ENCODE assay signal across 13 cellular contexts in the genomic region with DNA sequence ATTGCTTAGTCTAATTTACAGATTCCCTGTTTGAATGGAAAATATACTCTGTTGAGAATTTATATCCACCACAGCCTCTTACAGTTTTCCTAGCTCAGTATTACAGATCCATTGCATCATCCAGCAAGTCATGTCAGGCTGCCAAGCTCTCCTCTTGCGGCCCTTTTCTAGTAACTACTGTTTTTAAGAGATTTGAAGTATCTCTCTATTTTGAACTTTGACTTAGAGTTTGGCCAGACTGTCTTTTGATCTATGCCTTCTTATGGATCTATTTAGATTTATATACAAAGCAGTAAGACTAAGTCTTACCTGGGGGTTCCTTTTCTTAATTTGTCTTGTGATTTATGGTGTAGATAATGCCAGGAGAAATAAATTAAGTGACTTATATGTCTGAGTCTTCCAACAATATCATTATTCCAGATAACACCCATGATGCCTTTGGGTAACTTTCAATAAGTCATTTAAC. TPM values are rescaled to one million over a fixed set of nuclear protein-coding genes. Genes with fewer than 3 reads are reported as not detected.
DNase-seq lines count a peak whose midpoint lies in the region; TF ChIP-seq lines count a peak whose summit lies in the region.
"Had no signal": no experiment of that assay in that cellular context is flagged by ENCODE, and none has a peak within 500 bp of the region (broad histone marks: within the 10 kb centered on the region; RNA-seq: fewer than 3 reads in every experiment).

No MANE protein-coding gene starts in this region.

- no peaks in the 10 kb centered on the region for H3K27me3 ChIP-seq in neural progenitor cell
- H3K27me3 ChIP-seq: heart left ventricle, testis had no signal

- no peaks in the 10 kb centered on the region for H4K20me1 ChIP-seq in neural progenitor cell (ENCODE audit: low read depth)

- H3K4me1 Mint-ChIP-seq in progenitor cell of endocrine pancreas (ENCODE audit: low read depth) (peaks cover 8% of the 10 kb centered on the region), neural progenitor cell (no peaks in the 10 kb centered on the region)
- H3K4me1 Mint-ChIP-seq in T-helper 2 cell treated with Interferon-gamma antibody and Interleukin-4, amounts not matched to agents 5 μg/mL and 100 μg/mL, for 36 hours (ENCODE audit: low read depth) = no peaks in the 10 kb centered on the region

- no peaks in the 10 kb centered on the region for H3K9me3 ChIP-seq in neural progenitor cell (ENCODE audit: low read depth)
- H3K9me3 ChIP-seq: heart left ventricle, SK-N-SH, testis had no signal

- H3K4me3 ChIP-seq in neural progenitor cell = no peak overlapping the region
- H3K4me3 ChIP-seq: heart left ventricle, testis had no signal

- no peak overlapping the region for H2AFZ ChIP-seq in neural progenitor cell (replicated peaks)

- no peak overlapping the region for H3K9ac ChIP-seq in neural progenitor cell
- H3K9ac ChIP-seq: SK-N-SH had no signal

- H3K79me2 ChIP-seq in neural progenitor cell (ENCODE audit: low read depth) = no peaks in the 10 kb centered on the region

- no peak overlapping the region for H3K4me2 ChIP-seq in neural progenitor cell
- H3K4me2 ChIP-seq: SK-N-SH had no signal

- no peak overlapping the region for H3K27ac ChIP-seq in caudate nucleus (ENCODE audit: low read depth, low read length)
- H3K27ac ChIP-seq in neural progenitor cell = no peak overlapping the region
- H3K27ac ChIP-seq: heart left ventricle, testis had no signal

- TF ChIP-seq CTCF in progenitor cell of endocrine pancreas (IDR thresholded peaks at IDR 0.05; ENCODE audit: unreplicated experiment) = no peak
- TF ChIP-seq CTCF in neural progenitor cell (IDR thresholded peaks at IDR 0.05) = no peak

- H3F3A ChIP-seq in neural progenitor cell (ENCODE audit: low read depth) = no peaks in the 10 kb centered on the region

- no peak overlapping the region for H3K4me3 Mint-ChIP-seq in progenitor cell of endocrine pancreas (ENCODE audit: low read depth)
- no peak overlapping the region for H3K4me3 Mint-ChIP-seq in T-helper 2 cell treated with Interferon-gamma antibody and Interleukin-4, amounts not matched to agents 5 μg/mL and 100 μg/mL, for 36 hours
- no peak overlapping the region for H3K4me3 Mint-ChIP-seq in neural progenitor cell

- H3K27me3 Mint-ChIP-seq in progenitor cell of endocrine pancreas (no peaks in the 10 kb centered on the region), neural progenitor cell (ENCODE audit: insufficient read depth, low read depth) (no peaks in the 10 kb centered on the region)
- no peaks in the 10 kb centered on the region for H3K27me3 Mint-ChIP-seq in T-helper 2 cell treated with Interferon-gamma antibody and Interleukin-4, amounts not matched to agents 5 μg/mL and 100 μg/mL, for 36 hours (ENCODE audit: low read depth)

- no peaks in the 10 kb centered on the region for H3K4me1 ChIP-seq in neural progenitor cell
- H3K4me1 ChIP-seq: heart left ventricle, testis had no signal

- H3K27ac Mint-ChIP-seq in progenitor cell of endocrine pancreas = peak overlapping the region; percentile 50
- H3K27ac Mint-ChIP-seq in T-helper 2 cell treated with Interferon-gamma antibody and Interleukin-4, amounts not matched to agents 5 μg/mL and 100 μg/mL, for 36 hours = no peak overlapping the region
- H3K27ac Mint-ChIP-seq in neural progenitor cell = no peak overlapping the region

- H3K36me3 Mint-ChIP-seq in progenitor cell of endocrine pancreas (ENCODE audit: insufficient read depth) (peaks cover 23% of the 10 kb centered on the region), neural progenitor cell (peaks cover 22% of the 10 kb centered on the region)
- H3K36me3 Mint-ChIP-seq in T-helper 2 cell treated with Interferon-gamma antibody and Interleukin-4, amounts not matched to agents 5 μg/mL and 100 μg/mL, for 36 hours (ENCODE audit: low read depth) = peaks cover 47% of the 10 kb centered on the region

- H3K9me3 Mint-ChIP-seq in progenitor cell of endocrine pancreas (ENCODE audit: low read depth) (peaks cover 3% of the 10 kb centered on the region), neural progenitor cell (no peaks in the 10 kb centered on the region)
- H3K9me3 Mint-ChIP-seq in T-helper 2 cell treated with Interferon-gamma antibody and Interleukin-4, amounts not matched to agents 5 μg/mL and 100 μg/mL, for 36 hours = no peaks in the 10 kb centered on the region

- no peaks in the 10 kb centered on the region for H3K36me3 ChIP-seq in neural progenitor cell

- DNase-seq in EL (peak; percentile 54), NCI-H2107 treated with DMSO at 0.1 percent for 48 hours (lab: John Stamatoyannopoulos, UW; ENCODE audit: unreplicated experiment) (peak; percentile 19), dedifferentiated amniotic fluid mesenchymal stem cell (ENCODE audit: extremely low spot score) (peak; percentile 95), progenitor cell of endocrine pancreas (ENCODE audit: low spot score, unreplicated experiment) (no peak), caudate nucleus (lab: John Stamatoyannopoulos, UW) (no peak), neural progenitor cell (ENCODE audit: low spot score) (no peak)
- no peak for DNase-seq in T-helper 2 cell treated with Interferon-gamma antibody and Interleukin-4, amounts not matched to agents 5 μg/mL and 100 μg/mL, for 36 hours (ENCODE audit: low spot score)
- no peak for DNase-seq in stimulated activated CD4-positive, alpha-beta T cell treated with anti-CD3 and anti-CD28 coated beads, Interleukin-15, amount 100 ng/mL, for 24 hours
- DNase-seq: central memory CD4-positive, alpha-beta T cell; heart left ventricle; NCI-H187; SK-N-SH; testis had no signal

RNA-seq across cellular contexts. Expression of a gene that starts 53.1 kb away (rescaled TPM):
- total RNA-seq in progenitor cell of endocrine pancreas (0.91 and 1.5 TPM in 2 replicates), neural progenitor cell (ENCODE audit: low replicate concordance) (0.09 TPM in 1 of 2 replicates, not detected in the other)

RNA-seq across cellular contexts. Expression of a gene that starts 56.3 kb away (rescaled TPM):
- total RNA-seq in progenitor cell of endocrine pancreas (65.3 and 66.4 TPM in 2 replicates), neural progenitor cell (ENCODE audit: low replicate concordance) (27.8 and 30.6 TPM in 2 replicates)

Comparison
In these comparisons a context has a peak if more than half of its experiments do, and no peak if none do; other contexts are left out.
1. DNase-seq: peak in EL (single experiment), NCI-H2107 treated with DMSO at 0.1 percent for 48 hours (single experiment) and dedifferentiated amniotic fluid mesenchymal stem cell (single experiment); none in progenitor cell of endocrine pancreas (single experiment), T-helper 2 cell treated with Interferon-gamma antibody and Interleukin-4, amounts not matched to agents 5 μg/mL and 100 μg/mL, for 36 hours (single experiment), caudate nucleus (0 of 61), neural progenitor cell (single experiment) and stimulated activated CD4-positive, alpha-beta T cell treated with anti-CD3 and anti-CD28 coated beads, Interleukin-15, amount 100 ng/mL, for 24 hours (single experiment).